10 cellular contexts compared by ENCODE assay signal in the genomic region with DNA sequence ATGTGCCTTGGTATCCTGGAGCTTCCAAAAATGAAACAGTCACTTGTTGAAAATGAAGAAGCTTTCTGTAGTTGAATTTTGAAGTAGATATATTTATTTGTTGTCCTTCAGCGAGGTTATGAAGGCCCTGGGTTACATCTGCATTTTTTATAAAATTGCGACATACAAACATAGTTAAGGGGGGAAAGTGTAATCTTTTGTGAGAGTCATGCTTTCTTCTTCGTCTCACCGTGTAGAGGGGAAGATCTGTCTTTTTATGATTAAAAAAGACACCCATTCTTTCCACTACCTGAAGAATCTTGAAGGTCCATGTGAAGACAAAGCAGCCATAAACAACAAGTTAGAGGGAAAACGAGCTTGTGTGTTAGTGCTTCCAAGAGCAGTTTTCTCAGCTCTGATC. TPM values are rescaled to one million over a fixed set of nuclear protein-coding genes. Genes with fewer than 3 reads are reported as not detected.
DNase-seq lines count a peak whose midpoint lies in the region; ATAC-seq, FAIRE-seq and TF ChIP-seq lines count a peak whose summit lies in the region.
"Had no signal": no experiment of that assay in that cellular context is flagged by ENCODE, and none has a peak within 500 bp of the region (broad histone marks: within the 10 kb centered on the region; RNA-seq: fewer than 3 reads in every experiment).

No MANE protein-coding gene starts in this region.

- no peaks in the 10 kb centered on the region for H3K9me3 Mint-ChIP-seq in activated CD8-positive, alpha-beta T cell treated with anti-CD3 and anti-CD28 coated beads for 36 hours

- H3K9me2 ChIP-seq in HCT116 (ENCODE audit: insufficient read depth): no peaks in the 10 kb centered on the region

- H4K20me1 ChIP-seq in HCT116 (ENCODE audit: insufficient read depth) (no peaks in the 10 kb centered on the region), keratinocyte (ENCODE audit: control insufficient read depth, extremely low read depth, insufficient read depth, low read length) (peaks cover 4% of the 10 kb centered on the region)

- H3K9me3 ChIP-seq in HCT116 (ENCODE audit: control insufficient read depth in 1 of 2, insufficient read depth in 1 of 2, low read depth in 1 of 2, low read length in 2 of 2): no peaks in the 10 kb centered on the region
- H3K9me3 ChIP-seq in WERI-Rb-1 (ENCODE audit: severe bottlenecking): no peaks in the 10 kb centered on the region
- H3K9me3 ChIP-seq in keratinocyte (ENCODE audit: control insufficient read depth, low read depth, low read length): no peaks in the 10 kb centered on the region
- H3K9me3 ChIP-seq in spleen: no peaks in the 10 kb centered on the region
- H3K9me3 ChIP-seq: MG63 had no signal

- no peak overlapping the region for H3K4me3 Mint-ChIP-seq in activated CD8-positive, alpha-beta T cell treated with anti-CD3 and anti-CD28 coated beads for 36 hours

- H3K36me3 ChIP-seq in HCT116 (ENCODE audit: control insufficient read depth in 1 of 2, insufficient read depth in 2 of 2, low read length in 2 of 2) (no peaks in the 10 kb centered on the region), WERI-Rb-1 (no peaks in the 10 kb centered on the region), keratinocyte (ENCODE audit: control insufficient read depth in 2 of 2, extremely low read depth in 1 of 2, insufficient read depth in 2 of 2, low read length in 2 of 2) (no peaks in the 10 kb centered on the region), spleen (no peaks in the 10 kb centered on the region)

- TF ChIP-seq POLR2A in HCT116 (IDR thresholded peaks at IDR 0.05; ENCODE audit: borderline replicate concordance, extremely low read depth, insufficient read depth, insufficient read length) (no peak), spleen (IDR thresholded peaks at IDR 0.05) (no peak)

- WGBS in spleen, 5 donors: 34 to 61% (median 44%) methylated on average over 5 of the region's 5 CpGs

- H3K4me3 ChIP-seq in HCT116 (replicated peaks in 1 of 2; ENCODE audit: low read depth in 1 of 2, low read length in 2 of 2) (no peak overlapping the region), WERI-Rb-1 (ENCODE audit: low read depth, low read length) (no peak overlapping the region), keratinocyte (ENCODE audit: control insufficient read depth in 2 of 3, extremely low read depth in 1 of 3, insufficient read depth in 2 of 3, low read depth in 1 of 3, low read length in 3 of 3) (peak overlapping the region in 1 of 3 experiments; percentile 33), spleen (no peak overlapping the region)
- H3K4me3 ChIP-seq: MG63 had no signal

- CTCF ChIA-PET in HCT116 (lab: Charles Lee): interaction anchor here (1.0 kb wide), 1 partner anchor 448 kb away, joined by 4 read pairs; no protein-coding TSS in a partner anchor
- CTCF ChIA-PET in activated CD8-positive, alpha-beta T cell treated with anti-CD3 and anti-CD28 coated beads for 36 hours (lab: Charles Lee): interaction anchor here (1.7 kb wide), 1 partner anchor 9 kb away, joined by 6 read pairs; no protein-coding TSS in a partner anchor

- FAIRE-seq in keratinocyte (lab: Jason Lieb, UNC): no peak
- FAIRE-seq: G401.6 had no signal

- TF ChIP-seq RAD21 in HCT116 (IDR thresholded peaks at IDR 0.05; ENCODE audit: low read depth): no peak

- BruUV-seq in HCT116 (replicated peaks; lab: Mats Ljungman, UMichigan): no TSS peak

- dilution Hi-C loops in keratinocyte (cut with MboI; ENCODE audit: extremely low pct_ligation_motif_present, low sequenced_read_pairs): no loop called here

- intact Hi-C loops in HCT116 (cut with micrococcal nuclease) (no loop called here), spleen (cut with DNase I; ENCODE audit: low total_unique reads) (no loop called here)
- intact Hi-C loops in activated CD8-positive, alpha-beta T cell treated with anti-CD3 and anti-CD28 coated beads for 36 hours (cut with micrococcal nuclease): no loop called here

- peaks cover 4% of the 10 kb centered on the region for H3K9me1 ChIP-seq in keratinocyte (ENCODE audit: control insufficient read depth, extremely low read depth, insufficient read depth, low read length)

- H3K27me3 Mint-ChIP-seq in activated CD8-positive, alpha-beta T cell treated with anti-CD3 and anti-CD28 coated beads for 36 hours: no peaks in the 10 kb centered on the region

- no peak overlapping the region for H2AFZ ChIP-seq in HCT116 (ENCODE audit: low read depth, low read length, poor library complexity, severe bottlenecking)
- H2AFZ ChIP-seq in keratinocyte (ENCODE audit: control insufficient read depth, low read length): no peak overlapping the region

- H3K4me1 Mint-ChIP-seq in activated CD8-positive, alpha-beta T cell treated with anti-CD3 and anti-CD28 coated beads for 36 hours (ENCODE audit: low read depth): peaks cover 72% of the 10 kb centered on the region

- H3K9ac ChIP-seq in HCT116 (ENCODE audit: low read length): no peak overlapping the region
- peak overlapping the region; percentile 70 for H3K9ac ChIP-seq in keratinocyte (ENCODE audit: control insufficient read depth, extremely low read depth, insufficient read depth, low read length)

- DNase-seq in HCT116 (ENCODE audit: low read depth, low spot score): no peak
- DNase-seq in WERI-Rb-1: no peak
- no peak for DNase-seq in keratinocyte (ENCODE audit: low read depth, low spot score)
- no peak for DNase-seq in spleen
- no peak for DNase-seq in activated CD8-positive, alpha-beta T cell treated with anti-CD3 and anti-CD28 coated beads for 36 hours
- no peak for DNase-seq in activated effector memory CD4-positive, alpha-beta T cell treated with anti-CD3 and anti-CD28 coated beads, Interleukin-2, amount 50 U/mL, for 16 hours
- no peak for DNase-seq in NCI-H146 (lab: John Stamatoyannopoulos, UW)
- DNase-seq in NCI-H1105 (lab: John Stamatoyannopoulos, UW): no peak
- DNase-seq: MG63 had no signal

- H3K4me1 ChIP-seq in HCT116 (ENCODE audit: control insufficient read depth in 1 of 2, insufficient read depth in 2 of 2, low read length in 2 of 2) (peaks cover 24 to 62% of the 10 kb centered on the region in 2 experiments; a peak in 3 of 4 replicates), keratinocyte (ENCODE audit: control insufficient read depth, extremely low read depth, insufficient read depth, low read length) (peaks cover 69% of the 10 kb centered on the region), spleen (peaks cover 33 to 92% (median 78%) of the 10 kb centered on the region in 6 donors)

- RAD21 ChIA-PET in HCT116 (lab: Charles Lee; ENCODE audit: low non-redundant PET in 1 of 2, low total read pairs in 2 of 2, uncharacterized antibody in 2 of 2, unreplicated experiment in 2 of 2): interaction anchor here in 1 of 2 experiments (0.6 kb wide), 1 partner anchor 15 kb away, joined by 3 read pairs; no protein-coding TSS in a partner anchor

- H3K36me3 Mint-ChIP-seq in activated CD8-positive, alpha-beta T cell treated with anti-CD3 and anti-CD28 coated beads for 36 hours (ENCODE audit: low read depth): peaks cover 1% of the 10 kb centered on the region

- H3K27me3 ChIP-seq in HCT116 (ENCODE audit: insufficient read depth, low read length): no peaks in the 10 kb centered on the region
- no peaks in the 10 kb centered on the region for H3K27me3 ChIP-seq in WERI-Rb-1 (ENCODE audit: insufficient read depth, low read depth, severe bottlenecking)
- no peaks in the 10 kb centered on the region for H3K27me3 ChIP-seq in keratinocyte (ENCODE audit: control insufficient read depth, extremely low read depth, insufficient read depth, low read length)
- H3K27me3 ChIP-seq in spleen (replicated peaks in 1 of 7): no peaks in the 10 kb centered on the region
- H3K27me3 ChIP-seq: MG63 had no signal

- 0 out of 2 replicates have a peak overlapping the region, but pooled peaks have one; percentile 17 for H3K4me2 ChIP-seq in HCT116 (ENCODE audit: low read length)
- peak overlapping the region; percentile 77 for H3K4me2 ChIP-seq in keratinocyte (ENCODE audit: control insufficient read depth, extremely low read depth, insufficient read depth, low read depth, low read length)

- no peak overlapping the region for H3K27ac ChIP-seq in HCT116 (ENCODE audit: low read depth, low read length)
- peak overlapping the region; percentile 91 for H3K27ac ChIP-seq in WERI-Rb-1
- H3K27ac ChIP-seq in keratinocyte (ENCODE audit: control insufficient read depth, insufficient read depth, low read length): peak overlapping the region; percentile 81
- peak overlapping the region in 7 of 8 donors; percentile 22 to 88 (median 81) for H3K27ac ChIP-seq in spleen

- H3K79me2 ChIP-seq in HCT116 (ENCODE audit: insufficient read depth, low read length): peaks cover 91% of the 10 kb centered on the region
- peaks cover 97% of the 10 kb centered on the region for H3K79me2 ChIP-seq in keratinocyte (ENCODE audit: control insufficient read depth, insufficient read depth, low read length)

- ATAC-seq in HCT116: no peak
- ATAC-seq in activated CD8-positive, alpha-beta T cell treated with anti-CD3 and anti-CD28 coated beads for 36 hours: no peak

- POLR2A ChIA-PET in HCT116 (lab: Charles Lee): no interaction called here
- POLR2A ChIA-PET in activated CD8-positive, alpha-beta T cell treated with anti-CD3 and anti-CD28 coated beads for 36 hours (lab: Charles Lee): interaction anchor here (1.1 kb wide), 1 partner anchor 35 kb away, joined by 4 read pairs; no protein-coding TSS in a partner anchor

- no peak for TF ChIP-seq CTCF in HCT116 (IDR thresholded peaks at IDR 0.05 in 2 of 3, conservative IDR thresholded peaks at IDR 0.05 in 1 of 3; ENCODE audit: borderline replicate concordance in 1 of 3, insufficient read depth in 1 of 3, low read depth in 2 of 3, low read length in 2 of 3)
- TF ChIP-seq CTCF in WERI-Rb-1 (IDR thresholded peaks at IDR 0.05; ENCODE audit: low read depth, low read length): no peak
- TF ChIP-seq CTCF in keratinocyte (optimal IDR thresholded peaks at IDR 0.05 in 1 of 3, IDR thresholded peaks at IDR 0.05 in 1 of 3, conservative IDR thresholded peaks at IDR 0.05 in 1 of 3; ENCODE audit: extremely low read depth in 1 of 3, insufficient read depth in 2 of 3, low read length in 3 of 3): no peak
- no peak for TF ChIP-seq CTCF in spleen (IDR thresholded peaks at IDR 0.05 in 8 of 11, conservative IDR thresholded peaks at IDR 0.05 in 3 of 11)
- no peak for TF ChIP-seq CTCF in activated CD8-positive, alpha-beta T cell treated with anti-CD3 and anti-CD28 coated beads for 36 hours (IDR thresholded peaks at IDR 0.05)

- H3K27ac Mint-ChIP-seq in activated CD8-positive, alpha-beta T cell treated with anti-CD3 and anti-CD28 coated beads for 36 hours: no peak overlapping the region

RNA-seq across cellular contexts. Expression of a gene that starts 37.0 kb away (rescaled TPM):
- total RNA-seq in HCT116 (2021; ENCODE audit: unreplicated experiment): 47.9 TPM
- polyA plus RNA-seq in HCT116 (2012): 21.4 and 26.4 TPM in 2 replicates
- 4.3 to 6.2 TPM (median 6.1 TPM) in 3 replicates for polyA plus RNA-seq in keratinocyte
- 5.6 TPM for polyA plus RNA-seq in keratinocyte (2011; ENCODE audit: low read depth)
- polyA plus RNA-seq in keratinocyte (2011; cell fraction: cytosol; rRNA removed): 4.7 and 5.5 TPM in 2 replicates
- 30.5 and 34.2 TPM in 2 replicates for polyA plus RNA-seq in keratinocyte (2011; cell fraction: nucleus; rRNA removed)
- 10.6 and 17.1 TPM in 2 replicates for polyA plus RNA-seq in keratinocyte (2012; ENCODE audit: low replicate concordance)
- 35.4 to 71.6 TPM (median 38.5 TPM) in 3 replicates for polyA minus RNA-seq in keratinocyte
- polyA minus RNA-seq in keratinocyte (2011; cell fraction: cytosol; rRNA and poly(A)+ RNA removed): 20.1 TPM
- polyA minus RNA-seq in keratinocyte (2011; cell fraction: nucleus; rRNA and poly(A)+ RNA removed): 43.5 and 68.8 TPM in 2 replicates
- total RNA-seq in spleen: 10 to 100 TPM; 48.5 to 72.0 (median 58.1) TPM
- 1 to 10 TPM; 3.2 to 7.4 (median 4.7) TPM for polyA plus RNA-seq in spleen
- total RNA-seq in activated CD8-positive, alpha-beta T cell treated with anti-CD3 and anti-CD28 coated beads for 36 hours: 10 to 100 TPM; 18.7 to 19.7 TPM
